Comparison of ENCODE assay signal across 14 cellular contexts in genomic region chr10:78992333-78992732, GRCh38.
DNase-seq lines count a peak whose midpoint lies in the region; ATAC-seq and TF ChIP-seq lines count a peak whose summit lies in the region.
"Had no signal": no experiment of that assay in that cellular context is flagged by ENCODE, and none has a peak within 500 bp of the region (broad histone marks: within the 10 kb centered on the region; RNA-seq: fewer than 3 reads in every experiment).

No MANE protein-coding gene starts in this region.

- H3K27ac ChIP-seq in DOHH2 (ENCODE audit: low read depth, low read length) (peak overlapping the region; percentile 37), ovary (no peak overlapping the region), body of pancreas (no peak overlapping the region)

- H3K4me1 Mint-ChIP-seq in activated T-helper 17 cell treated with anti-CD3 and anti-CD28 coated beads, Interleukin-2, amount 50 U/mL, for 72 hours: peaks cover 5% of the 10 kb centered on the region
- peaks cover 4% of the 10 kb centered on the region for H3K4me1 Mint-ChIP-seq in mesothelial cell of epicardium

- WGBS in ovary, 3 donors: 89 to 94% (median 91%) methylated on average over 6 of the region's 6 CpGs
- WGBS in body of pancreas, 2 donors: 70 to 90% methylated on average over 6 of the region's 6 CpGs

- H3K79me2 ChIP-seq in DOHH2 (ENCODE audit: control insufficient read depth, low read length): no peaks in the 10 kb centered on the region

- H3K4me1 ChIP-seq in DOHH2 (ENCODE audit: control insufficient read depth, low read length): peaks cover 66% of the 10 kb centered on the region
- H3K4me1 ChIP-seq in ovary (ENCODE audit: insufficient read depth): no peaks in the 10 kb centered on the region
- no peaks in the 10 kb centered on the region for H3K4me1 ChIP-seq in body of pancreas

- TF ChIP-seq POLR2A in ovary (IDR thresholded peaks at IDR 0.05) (no peak), body of pancreas (IDR thresholded peaks at IDR 0.05) (no peak)

- ATAC-seq in GM21367 (IDR thresholded peaks at IDR 0.05; ENCODE audit: unreplicated experiment) (peak; percentile 44), HG03378 (IDR thresholded peaks at IDR 0.05; ENCODE audit: unreplicated experiment) (peak; percentile 74), GM19035 (IDR thresholded peaks at IDR 0.05; ENCODE audit: unreplicated experiment) (no peak), body of pancreas (no peak)
- peak; percentile 64 for ATAC-seq in activated T-helper 17 cell treated with anti-CD3 and anti-CD28 coated beads, Interleukin-2, amount 50 U/mL, for 72 hours (replicated peaks)

- no peaks in the 10 kb centered on the region for H3K36me3 Mint-ChIP-seq in activated T-helper 17 cell treated with anti-CD3 and anti-CD28 coated beads, Interleukin-2, amount 50 U/mL, for 72 hours (ENCODE audit: low read depth)
- no peaks in the 10 kb centered on the region for H3K36me3 Mint-ChIP-seq in mesothelial cell of epicardium

- DNase-seq in ovary (no peak), body of pancreas (no peak), mesothelial cell of epicardium (ENCODE audit: low spot score in 2 of 2, unreplicated experiment in 2 of 2) (no peak)
- DNase-seq: HCEC 1CT; NCI-H1048; NCI-H2227 treated with DMSO at 0.1 percent for 48 hours; PC-3; stimulated activated CD4-positive, alpha-beta T cell treated with anti-CD3 and anti-CD28 coated beads, Interleukin-4, amount 100 ng/mL, for 4 hours; SW 1271 had no signal

- TF ChIP-seq EP300 in ovary (IDR thresholded peaks at IDR 0.05): no peak

- H3K9me3 ChIP-seq in DOHH2 (ENCODE audit: control insufficient read depth, insufficient read depth, low read length) (no peaks in the 10 kb centered on the region), ovary (no peaks in the 10 kb centered on the region), body of pancreas (no peaks in the 10 kb centered on the region)

- H3K9me3 Mint-ChIP-seq in activated T-helper 17 cell treated with anti-CD3 and anti-CD28 coated beads, Interleukin-2, amount 50 U/mL, for 72 hours: no peaks in the 10 kb centered on the region
- no peaks in the 10 kb centered on the region for H3K9me3 Mint-ChIP-seq in mesothelial cell of epicardium

- peak overlapping the region; percentile 17 for H3K4me3 Mint-ChIP-seq in activated T-helper 17 cell treated with anti-CD3 and anti-CD28 coated beads, Interleukin-2, amount 50 U/mL, for 72 hours
- no peak overlapping the region for H3K4me3 Mint-ChIP-seq in mesothelial cell of epicardium

- intact Hi-C loops in ovary (cut with DNase I) (no loop called here), body of pancreas (cut with DNase I) (no loop called here)

- H3K27me3 ChIP-seq in DOHH2 (ENCODE audit: control insufficient read depth, low read length): peaks cover 43% of the 10 kb centered on the region
- no peaks in the 10 kb centered on the region for H3K27me3 ChIP-seq in ovary
- no peaks in the 10 kb centered on the region for H3K27me3 ChIP-seq in body of pancreas

- H3K36me3 ChIP-seq in DOHH2 (ENCODE audit: control insufficient read depth, low read length): no peaks in the 10 kb centered on the region
- no peaks in the 10 kb centered on the region for H3K36me3 ChIP-seq in ovary
- no peaks in the 10 kb centered on the region for H3K36me3 ChIP-seq in body of pancreas (replicated peaks in 1 of 2; ENCODE audit: insufficient read depth in 1 of 2, low read depth in 2 of 2)

- H4K20me1 ChIP-seq in DOHH2 (ENCODE audit: control insufficient read depth, insufficient read depth, low read depth, low read length): no peaks in the 10 kb centered on the region; the same call in 1 of the 2 replicates

- H3K27ac Mint-ChIP-seq in activated T-helper 17 cell treated with anti-CD3 and anti-CD28 coated beads, Interleukin-2, amount 50 U/mL, for 72 hours: no peak overlapping the region
- H3K27ac Mint-ChIP-seq in mesothelial cell of epicardium: no peak overlapping the region

- H3K4me3 ChIP-seq in DOHH2 (ENCODE audit: low read length) (peak overlapping the region; percentile 60), ovary (no peak overlapping the region), body of pancreas (no peak overlapping the region)

- peak overlapping the region; percentile 77 for H3K4me2 ChIP-seq in DOHH2 (ENCODE audit: low read length)

- no peak for TF ChIP-seq CTCF in DOHH2 (IDR thresholded peaks at IDR 0.05; ENCODE audit: low read depth, low read length, poor library complexity, severe bottlenecking)
- no peak for TF ChIP-seq CTCF in ovary (IDR thresholded peaks at IDR 0.05)
- no peak for TF ChIP-seq CTCF in body of pancreas (IDR thresholded peaks at IDR 0.05)
- no peak for TF ChIP-seq CTCF in mesothelial cell of epicardium (IDR thresholded peaks at IDR 0.05; ENCODE audit: unreplicated experiment)

- H3K9me2 ChIP-seq in DOHH2 (replicated peaks; ENCODE audit: control insufficient read depth, low read length): no peaks in the 10 kb centered on the region

- peaks cover 9% of the 10 kb centered on the region; the same call in 1 of the 2 replicates for H3F3A ChIP-seq in DOHH2 (ENCODE audit: control insufficient read depth, insufficient read depth)

- H3K27me3 Mint-ChIP-seq in activated T-helper 17 cell treated with anti-CD3 and anti-CD28 coated beads, Interleukin-2, amount 50 U/mL, for 72 hours: no peaks in the 10 kb centered on the region
- no peaks in the 10 kb centered on the region for H3K27me3 Mint-ChIP-seq in mesothelial cell of epicardium (ENCODE audit: low read depth)

Comparison
In these comparisons a context has a peak if more than half of its experiments do, and no peak if none do; other contexts are left out.
1. ATAC-seq: peak in GM21367 (single experiment), HG03378 (single experiment) and activated T-helper 17 cell treated with anti-CD3 and anti-CD28 coated beads, Interleukin-2, amount 50 U/mL, for 72 hours (single experiment); none in GM19035 (single experiment) and body of pancreas (single experiment).